In genomic region chr2:187994464-187995331, GRCh38 we compare ENCODE assay signal across 10 cellular contexts.
DNase-seq lines count a peak whose midpoint lies in the region; ATAC-seq, FAIRE-seq and TF ChIP-seq lines count a peak whose summit lies in the region.
"Had no signal": no experiment of that assay in that cellular context is flagged by ENCODE, and none has a peak within 500 bp of the region (broad histone marks: within the 10 kb centered on the region; RNA-seq: fewer than 3 reads in every experiment).

No MANE protein-coding gene starts in this region.

- no peak overlapping the region for H3K4me3 Mint-ChIP-seq in neural progenitor cell
- H3K4me3 Mint-ChIP-seq: central memory CD8-positive, alpha-beta T cell had no signal

- no peaks in the 10 kb centered on the region for H3K36me3 Mint-ChIP-seq in neural progenitor cell

- H3K4me1 Mint-ChIP-seq in neural progenitor cell: peaks cover 28% of the 10 kb centered on the region
- H3K4me1 Mint-ChIP-seq: central memory CD8-positive, alpha-beta T cell had no signal

- H3K36me3 ChIP-seq in MM.1S (replicated peaks; ENCODE audit: insufficient read depth, low read length) (no peaks in the 10 kb centered on the region), adipocyte (ENCODE audit: control insufficient read depth, insufficient read depth, low read length, severe bottlenecking) (no peaks in the 10 kb centered on the region), neural progenitor cell (no peaks in the 10 kb centered on the region), small intestine (ENCODE audit: control insufficient read depth in 2 of 2, insufficient read depth in 2 of 2, low read length in 2 of 2) (no peaks in the 10 kb centered on the region)

- peak; percentile 56 for ATAC-seq in GM18867 (IDR thresholded peaks at IDR 0.05; ENCODE audit: unreplicated experiment)
- no peak for ATAC-seq in GM21619 (IDR thresholded peaks at IDR 0.05; ENCODE audit: unreplicated experiment)

- H3K27ac Mint-ChIP-seq in neural progenitor cell: no peak overlapping the region

- H3K79me2 ChIP-seq in MM.1S (ENCODE audit: low read length) (no peaks in the 10 kb centered on the region), neural progenitor cell (ENCODE audit: low read depth) (no peaks in the 10 kb centered on the region)

- DNase-seq in MM.1S (peak; percentile 84), adipocyte (ENCODE audit: low read depth) (peak; percentile 25), neural progenitor cell (ENCODE audit: low spot score) (no peak), NCI-H2196 (lab: John Stamatoyannopoulos, UW; ENCODE audit: unreplicated experiment) (no peak), small intestine (no peak), amniotic stem cell (lab: John Stamatoyannopoulos, UW) (no peak)
- DNase-seq: T1000 had no signal

- H3K4me1 ChIP-seq in MM.1S (ENCODE audit: low read length): peaks cover 30% of the 10 kb centered on the region
- H3K4me1 ChIP-seq in adipocyte (ENCODE audit: control insufficient read depth, insufficient read depth, low read length): no peaks in the 10 kb centered on the region
- H3K4me1 ChIP-seq in neural progenitor cell: peaks cover 60% of the 10 kb centered on the region
- no peaks in the 10 kb centered on the region for H3K4me1 ChIP-seq in small intestine (ENCODE audit: control insufficient read depth in 2 of 2, insufficient read depth in 1 of 2, low read depth in 1 of 2, low read length in 1 of 2)

- no peaks in the 10 kb centered on the region for H3K9me2 ChIP-seq in MM.1S (replicated peaks; ENCODE audit: insufficient read depth, low read length)

- peaks cover 2% of the 10 kb centered on the region for H3K27me3 Mint-ChIP-seq in neural progenitor cell (ENCODE audit: insufficient read depth, low read depth)
- H3K27me3 Mint-ChIP-seq: central memory CD8-positive, alpha-beta T cell had no signal

- H3K9me3 ChIP-seq in MM.1S (replicated peaks; ENCODE audit: insufficient read depth, low read length) (no peaks in the 10 kb centered on the region), adipocyte (ENCODE audit: control insufficient read depth, low read length) (no peaks in the 10 kb centered on the region), neural progenitor cell (ENCODE audit: low read depth) (no peaks in the 10 kb centered on the region), small intestine (ENCODE audit: control insufficient read depth, low read depth) (no peaks in the 10 kb centered on the region)

- H2AFZ ChIP-seq in MM.1S (ENCODE audit: low read length): no peak overlapping the region; the same call in 1 of the 2 replicates
- H2AFZ ChIP-seq in neural progenitor cell (replicated peaks): peak overlapping the region; percentile 53

- H3K27me3 ChIP-seq in MM.1S (replicated peaks; ENCODE audit: insufficient read depth, low read length) (no peaks in the 10 kb centered on the region), adipocyte (replicated peaks; ENCODE audit: control insufficient read depth, insufficient read depth, low read length) (no peaks in the 10 kb centered on the region), neural progenitor cell (no peaks in the 10 kb centered on the region), small intestine (ENCODE audit: control insufficient read depth in 2 of 2, insufficient read depth in 2 of 2, low read length in 2 of 2) (no peaks in the 10 kb centered on the region)

- no peaks in the 10 kb centered on the region for H4K20me1 ChIP-seq in MM.1S (ENCODE audit: insufficient read depth, low read length)
- H4K20me1 ChIP-seq in neural progenitor cell (ENCODE audit: low read depth): no peaks in the 10 kb centered on the region

- H3K9me3 Mint-ChIP-seq in neural progenitor cell: no peaks in the 10 kb centered on the region

- no peak for FAIRE-seq in small intestine (lab: Jason Lieb, UNC)

- H3K9ac ChIP-seq in MM.1S (ENCODE audit: low read length) (no peak overlapping the region), adipocyte (ENCODE audit: low read length) (no peak overlapping the region), neural progenitor cell (no peak overlapping the region)

- H3K4me2 ChIP-seq in MM.1S (ENCODE audit: low read depth, low read length): no peak overlapping the region
- no peak overlapping the region for H3K4me2 ChIP-seq in neural progenitor cell

- TF ChIP-seq CTCF in MM.1S (IDR thresholded peaks at IDR 0.05; ENCODE audit: low read length) (peak; percentile 17; the same call in 1 of the 2 replicates), neural progenitor cell (IDR thresholded peaks at IDR 0.05) (no peak)

- H3K27ac ChIP-seq in MM.1S (ENCODE audit: low read length) (peak overlapping the region; percentile 24; the same call in 1 of the 2 replicates), neural progenitor cell (no peak overlapping the region), small intestine (ENCODE audit: low read depth in 1 of 2, low read length in 1 of 2) (no peak overlapping the region)

- H3F3A ChIP-seq in MM.1S (ENCODE audit: insufficient read depth, low read length): peaks cover 3% of the 10 kb centered on the region
- peaks cover 15% of the 10 kb centered on the region for H3F3A ChIP-seq in neural progenitor cell (ENCODE audit: low read depth)

- H3K4me3 ChIP-seq in MM.1S (ENCODE audit: low read length): no peak overlapping the region
- no peak overlapping the region for H3K4me3 ChIP-seq in adipocyte (ENCODE audit: low read length)
- no peak overlapping the region for H3K4me3 ChIP-seq in neural progenitor cell
- H3K4me3 ChIP-seq in small intestine (ENCODE audit: low read depth in 1 of 2, low read length in 2 of 2): no peak overlapping the region

- WGBS in small intestine, 3 donors: 64 to 73% (median 69%) methylated on average over 5 of the region's 5 CpGs

Comparison
In these comparisons a context has a peak if more than half of its experiments do, and no peak if none do; other contexts are left out.
1. DNase-seq: peak in MM.1S (single experiment) and adipocyte (single experiment); none in neural progenitor cell (single experiment), NCI-H2196 (single experiment), small intestine (single experiment) and amniotic stem cell (single experiment).